ENCODE assay signal across 8 cellular contexts in genomic region chr17:40177275-40177874, GRCh38. TPM values are rescaled to one million over a fixed set of nuclear protein-coding genes. Genes with fewer than 3 reads are reported as not detected.
DNase-seq lines count a peak whose midpoint lies in the region; ATAC-seq, FAIRE-seq and TF ChIP-seq lines count a peak whose summit lies in the region.

Gene RAPGEFL1 (plus strand): TSS chr17:40177470. CDS start chr17:40177862, 392 bp downstream.

- H3K4me1 ChIP-seq in KMS-11 (ENCODE audit: low read depth, poor library complexity, severe bottlenecking) (peaks cover 11% of the 10 kb centered on the region), astrocyte (ENCODE audit: insufficient read depth, low read length) (peaks cover 19% of the 10 kb centered on the region), gastrocnemius medialis (peaks cover 8% of the 10 kb centered on the region in 2 donors)

- ATAC-seq in gastrocnemius medialis = peak; percentile 40 to 47
- ATAC-seq in HG03139 (IDR thresholded peaks at IDR 0.05; ENCODE audit: unreplicated experiment) = no peak

- intact Hi-C loops in gastrocnemius medialis (cut with DNase I; ENCODE audit: low total_unique reads) = no loop called here

- H4K20me1 ChIP-seq in KMS-11 (ENCODE audit: insufficient read depth) (no peaks in the 10 kb centered on the region), astrocyte (ENCODE audit: insufficient read depth, low read length) (peaks cover 25% of the 10 kb centered on the region)

- no peaks in the 10 kb centered on the region for H3K27me3 ChIP-seq in KMS-11 (ENCODE audit: insufficient read depth, low read depth)
- no peaks in the 10 kb centered on the region for H3K27me3 ChIP-seq in astrocyte (ENCODE audit: insufficient read depth, low read length)
- no peaks in the 10 kb centered on the region for H3K27me3 ChIP-seq in gastrocnemius medialis

- TF ChIP-seq POLR2A in gastrocnemius medialis (IDR thresholded peaks at IDR 0.05) = no peak

- DNase-seq in GM12864 (ENCODE audit: low read depth) (no peak), T-helper 22 cell (ENCODE audit: low read depth) (peak; percentile 66), astrocyte (ENCODE audit: low read depth) (peak; percentile 30), hypothalamus (lab: John Stamatoyannopoulos, UW) (peak in 36 of 51 donors; percentile 8 to 70 (median 46)), gastrocnemius medialis (peak; percentile 38 to 42), A172 (ENCODE audit: low spot score) (no peak)

- H3K9me3 Mint-ChIP-seq in astrocyte (ENCODE audit: unreplicated experiment) = no peaks in the 10 kb centered on the region

- H3K36me3 ChIP-seq in KMS-11 (ENCODE audit: insufficient read depth) (no peaks in the 10 kb centered on the region), astrocyte (ENCODE audit: insufficient read depth, low read length) (peaks cover 4% of the 10 kb centered on the region), gastrocnemius medialis (peaks cover 0 to 21% of the 10 kb centered on the region in 2 donors)

- H3K9ac ChIP-seq in KMS-11 (peak within 1 kb of the TSS; percentile 53), astrocyte (ENCODE audit: low read length) (peak within 1 kb of the TSS; percentile 46)

- H3K27ac ChIP-seq in KMS-11 (peak within 1 kb of the TSS; percentile 24; the same call in 1 of the 2 replicates), astrocyte (ENCODE audit: low read depth, low read length) (no peak within 1 kb of the TSS), gastrocnemius medialis (no peak within 1 kb of the TSS)

- in situ Hi-C loops in gastrocnemius medialis (cut with MboI; ENCODE audit: low sequenced_read_pairs in 4 of 4) = no loop called here

- peak within 1 kb of the TSS; percentile 64 for H3K4me3 Mint-ChIP-seq in astrocyte (ENCODE audit: unreplicated experiment)

- FAIRE-seq in astrocyte (lab: Jason Lieb, UNC) = no peak

- no peak within 1 kb of the TSS for H3K27ac Mint-ChIP-seq in astrocyte (ENCODE audit: unreplicated experiment)

- peak within 1 kb of the TSS; percentile 90 for H3K4me2 ChIP-seq in KMS-11
- peak within 1 kb of the TSS; percentile 87 for H3K4me2 ChIP-seq in astrocyte (ENCODE audit: low read length)

- H3K27me3 Mint-ChIP-seq in astrocyte (ENCODE audit: low read depth, unreplicated experiment) = no peaks in the 10 kb centered on the region

- TF ChIP-seq CTCF in GM12864 (IDR thresholded peaks at IDR 0.05; ENCODE audit: low read depth, low read length, missing control alignments) (no peak), KMS-11 (conservative IDR thresholded peaks at IDR 0.05; ENCODE audit: low read depth, low read length) (no peak), astrocyte (IDR thresholded peaks at IDR 0.05; ENCODE audit: insufficient read depth, low read depth, low read length) (no peak), gastrocnemius medialis (IDR thresholded peaks at IDR 0.05 in 4 of 5, conservative IDR thresholded peaks at IDR 0.05 in 1 of 5) (no peak)

- peaks cover 8% of the 10 kb centered on the region for H3K36me3 Mint-ChIP-seq in astrocyte (ENCODE audit: low read depth, unreplicated experiment)

- peak within 1 kb of the TSS; percentile 74 for H2AFZ ChIP-seq in KMS-11 (ENCODE audit: low read depth)
- H2AFZ ChIP-seq in astrocyte (ENCODE audit: low read depth, low read length) = no peak within 1 kb of the TSS

- peaks cover 16% of the 10 kb centered on the region for H3K4me1 Mint-ChIP-seq in astrocyte (ENCODE audit: low read depth, unreplicated experiment)

- H3K9me3 ChIP-seq in astrocyte (ENCODE audit: insufficient read depth, low read depth, low read length) (no peaks in the 10 kb centered on the region), gastrocnemius medialis (no peaks in the 10 kb centered on the region)

- H3K4me3 ChIP-seq in GM12864 (ENCODE audit: low read depth, low read length) (peak within 1 kb of the TSS; percentile 47), KMS-11 (IDR thresholded peaks at IDR 0.05; ENCODE audit: insufficient read depth, low read depth, low read length) (no peak within 1 kb of the TSS), astrocyte (ENCODE audit: insufficient read depth, low read depth, low read length) (peak within 1 kb of the TSS; percentile 54), gastrocnemius medialis (peak within 1 kb of the TSS; percentile 24 to 57 (median 42))

- H3K79me2 ChIP-seq in KMS-11 (ENCODE audit: insufficient read depth, low read depth) (no peaks in the 10 kb centered on the region), astrocyte (ENCODE audit: insufficient read depth, low read length) (peaks cover 3% of the 10 kb centered on the region)

RNA-seq across cellular contexts. Expression of gene RAPGEFL1, which starts in this region (rescaled TPM):
- total RNA-seq in astrocyte (6.8 and 7.0 TPM in 2 replicates), gastrocnemius medialis (1 to 10 TPM; 1.8 to 5.8 (median 5.2) TPM)
- total RNA-seq in A172 (2014; rRNA removed; shearing (Covaris generic)) = 0.86 and 4.4 TPM in 2 replicates

Comparison
In these comparisons a context has a peak if more than half of its experiments do, and no peak if none do; other contexts are left out.
1. DNase-seq: peak in T-helper 22 cell (single experiment), astrocyte (single experiment), hypothalamus (36 of 51) and gastrocnemius medialis (2 of 2); none in GM12864 (single experiment) and A172 (single experiment).